8 cellular contexts compared by ENCODE assay signal in the genomic region with DNA sequence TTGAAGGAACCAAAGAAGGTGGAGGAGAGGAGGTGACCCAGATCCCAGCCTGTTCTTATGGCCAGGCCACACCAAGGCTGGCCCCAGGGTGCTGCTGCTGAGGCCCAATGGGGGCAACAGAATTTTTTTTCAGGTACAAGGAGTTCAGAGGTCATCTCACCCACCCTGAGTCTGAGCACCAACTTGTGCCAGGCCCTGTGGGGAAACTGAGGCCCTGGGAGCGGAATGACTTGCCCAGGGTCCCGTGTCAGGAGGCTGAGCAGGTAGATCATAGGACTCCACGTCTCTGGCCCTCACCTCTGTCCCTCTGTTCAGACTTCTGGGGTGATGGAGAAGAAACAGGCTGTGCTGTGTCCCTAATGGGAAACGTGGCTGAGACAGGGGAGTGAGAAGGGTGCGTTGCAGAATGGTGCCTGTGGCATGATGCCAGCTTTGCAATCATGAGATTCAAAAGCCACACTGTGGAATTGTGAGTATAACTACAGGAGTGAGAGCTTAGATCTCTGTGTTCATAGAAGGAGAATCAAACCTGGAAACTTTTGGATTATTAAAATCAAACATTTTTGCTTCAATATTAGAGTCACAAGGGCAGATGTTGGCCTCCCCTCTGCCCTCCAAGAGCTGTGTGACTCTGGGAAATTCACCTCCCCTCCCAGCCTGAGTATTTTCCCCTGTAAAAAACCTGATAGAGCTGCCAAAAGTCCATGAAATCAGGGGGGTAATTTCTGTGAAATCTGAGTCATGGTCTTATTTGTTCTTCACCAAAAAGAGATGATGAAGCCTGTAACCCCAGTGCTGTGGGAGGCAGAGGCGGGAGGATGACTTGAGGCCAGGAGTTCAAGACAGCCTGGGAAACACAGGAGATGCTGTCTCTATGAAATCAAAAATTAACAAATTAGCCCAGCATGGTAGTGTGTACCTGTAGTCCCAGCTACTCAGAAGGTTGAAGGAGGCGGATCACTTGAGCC. TPM values are rescaled to one million over a fixed set of nuclear protein-coding genes. Genes with fewer than 3 reads are reported as not detected.
DNase-seq lines count a peak whose midpoint lies in the region; ATAC-seq, FAIRE-seq and TF ChIP-seq lines count a peak whose summit lies in the region.

No MANE protein-coding gene starts in this region.

- H3K27me3 Mint-ChIP-seq in stimulated activated naive CD8-positive, alpha-beta T cell treated with anti-CD3 and anti-CD28 coated beads, Interleukin-15, Interleukin-2, amounts not matched to agents 100 ng/mL and 50 ng/mL, for 24 hours = no peaks in the 10 kb centered on the region

- peak overlapping the region; percentile 74 for H3K27ac ChIP-seq in KOPT-K1 (ENCODE audit: low read depth, low read length, poor library complexity, severe bottlenecking)
- peak overlapping the region; percentile 51 to 67 for H3K27ac ChIP-seq in kidney (ENCODE audit: low read depth in 2 of 2, low read length in 2 of 2)

- 0 out of 2 replicates have a peak, but pooled peaks cover 12% of the 10 kb centered on the region for H3K36me3 ChIP-seq in KOPT-K1 (ENCODE audit: insufficient read depth, low read length)
- H3K36me3 ChIP-seq in kidney (ENCODE audit: control insufficient read depth in 1 of 2, insufficient read depth in 2 of 2, low read length in 2 of 2) = no peaks in the 10 kb centered on the region

- peak overlapping the region; percentile 67 to 77 for H3K4me3 ChIP-seq in kidney (ENCODE audit: low read length in 2 of 2)

- peaks cover 0 to 16% of the 10 kb centered on the region in 2 donors for H3K4me1 ChIP-seq in kidney (ENCODE audit: control insufficient read depth in 1 of 2, insufficient read depth in 1 of 2, low read depth in 1 of 2, low read length in 2 of 2)

- TF ChIP-seq CTCF in kidney (IDR thresholded peaks at IDR 0.05; ENCODE audit: borderline replicate concordance, extremely low read depth, insufficient read depth) = no peak

- no peaks in the 10 kb centered on the region for H3K9me3 Mint-ChIP-seq in stimulated activated naive CD8-positive, alpha-beta T cell treated with anti-CD3 and anti-CD28 coated beads, Interleukin-15, Interleukin-2, amounts not matched to agents 100 ng/mL and 50 ng/mL, for 24 hours

- intact Hi-C loops in kidney (cut with DNase I) = no loop called here

- peak overlapping the region; percentile 93 for H3K4me3 Mint-ChIP-seq in stimulated activated naive CD8-positive, alpha-beta T cell treated with anti-CD3 and anti-CD28 coated beads, Interleukin-15, Interleukin-2, amounts not matched to agents 100 ng/mL and 50 ng/mL, for 24 hours

- H3K9me3 ChIP-seq in KOPT-K1 (ENCODE audit: insufficient read depth, low read length, poor library complexity, severe bottlenecking) (peaks cover 10% of the 10 kb centered on the region), kidney (ENCODE audit: control insufficient read depth in 1 of 2, low read length in 2 of 2) (no peaks in the 10 kb centered on the region)

- ATAC-seq in HG02610 (IDR thresholded peaks at IDR 0.05; ENCODE audit: unreplicated experiment) (no peak), GM19035 (IDR thresholded peaks at IDR 0.05; ENCODE audit: unreplicated experiment) (no peak), GM18867 (IDR thresholded peaks at IDR 0.05; ENCODE audit: unreplicated experiment) (no peak), HG02840 (IDR thresholded peaks at IDR 0.05; ENCODE audit: low FRiP score, unreplicated experiment) (no peak)

- FAIRE-seq in kidney (lab: Jason Lieb, UNC) = no peak

- peak overlapping the region; percentile 3 to 85 for H3K9ac ChIP-seq in kidney (ENCODE audit: low read length in 2 of 2)

- peak overlapping the region; percentile 95 for H3K27ac Mint-ChIP-seq in stimulated activated naive CD8-positive, alpha-beta T cell treated with anti-CD3 and anti-CD28 coated beads, Interleukin-15, Interleukin-2, amounts not matched to agents 100 ng/mL and 50 ng/mL, for 24 hours

- peaks cover 25% of the 10 kb centered on the region for H3K36me3 Mint-ChIP-seq in stimulated activated naive CD8-positive, alpha-beta T cell treated with anti-CD3 and anti-CD28 coated beads, Interleukin-15, Interleukin-2, amounts not matched to agents 100 ng/mL and 50 ng/mL, for 24 hours (ENCODE audit: low read depth)

- H3K4me1 Mint-ChIP-seq in stimulated activated naive CD8-positive, alpha-beta T cell treated with anti-CD3 and anti-CD28 coated beads, Interleukin-15, Interleukin-2, amounts not matched to agents 100 ng/mL and 50 ng/mL, for 24 hours (ENCODE audit: low read depth) = peaks cover 63% of the 10 kb centered on the region

- peak; percentile 27 for DNase-seq in activated T-helper 9 cell treated with anti-CD3 and anti-CD28 coated beads, Interleukin-2, amount 50 U/mL, for 16 hours (ENCODE audit: low read depth)
- peak; percentile 63 for DNase-seq in kidney

RNA-seq across cellular contexts. Expression of a gene that starts 0.9 kb away (rescaled TPM):
- 160 TPM for total RNA-seq in kidney
- polyA plus RNA-seq in kidney (ENCODE audit: insufficient read depth, low read depth, low replicate concordance) = 51.8 TPM

RNA-seq across cellular contexts. Expression of a gene that starts 14.5 kb away (rescaled TPM):
- 48.8 TPM for total RNA-seq in kidney
- polyA plus RNA-seq in kidney (ENCODE audit: insufficient read depth, low read depth, low replicate concordance) = 34.8 TPM

RNA-seq across cellular contexts. Expression of a gene that starts 52.2 kb away (rescaled TPM):
- 8.7 TPM for total RNA-seq in kidney
- 6.1 TPM for polyA plus RNA-seq in kidney (ENCODE audit: insufficient read depth, low read depth, low replicate concordance)
